Comparison of ENCODE assay signal across 20 cellular contexts in the genomic region with DNA sequence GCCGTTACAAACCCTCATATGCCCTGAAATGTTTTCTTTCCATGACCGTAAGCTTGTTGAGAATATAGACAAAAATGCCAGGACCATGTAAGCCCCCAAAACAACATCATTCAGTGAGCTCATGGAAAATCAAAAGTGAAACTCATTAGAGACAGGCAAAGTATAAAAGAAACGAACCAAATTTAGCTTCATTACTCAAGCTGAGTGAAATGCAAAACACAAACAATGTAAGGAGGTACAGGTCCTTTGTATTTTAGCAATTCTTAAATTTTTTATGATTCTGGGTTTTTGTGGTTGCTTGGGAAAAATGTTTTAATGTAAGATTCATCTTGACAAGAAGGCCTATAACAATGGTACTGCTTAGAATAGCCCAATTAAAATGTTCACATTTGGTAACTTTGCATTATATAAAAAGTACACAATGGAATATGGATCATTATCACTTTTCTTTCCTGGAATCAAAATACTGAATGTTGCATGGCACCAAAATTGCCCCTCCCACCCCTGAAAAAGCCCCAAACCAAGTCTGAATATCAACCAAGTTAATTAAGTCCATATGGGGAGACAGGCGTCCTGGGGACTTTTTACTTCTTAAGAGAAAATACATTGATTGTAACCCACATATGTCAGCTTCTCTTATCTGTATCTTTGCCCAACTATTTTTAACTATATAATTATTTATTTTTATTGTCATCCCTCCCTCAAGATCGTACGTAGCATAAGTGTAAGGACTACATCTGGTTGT.
DNase-seq lines count a peak whose midpoint lies in the region; ATAC-seq, FAIRE-seq and TF ChIP-seq lines count a peak whose summit lies in the region.
"Had no signal": no experiment of that assay in that cellular context is flagged by ENCODE, and none has a peak within 500 bp of the region (broad histone marks: within the 10 kb centered on the region; RNA-seq: fewer than 3 reads in every experiment).

No MANE protein-coding gene starts in this region.

- H3K4me3 ChIP-seq in SJSA1 (peak overlapping the region; percentile 21), fibroblast of the aortic adventitia (ENCODE audit: low read depth, low read length) (no peak overlapping the region), smooth muscle cell (no peak overlapping the region), pancreas (no peak overlapping the region)
- H3K4me3 ChIP-seq: GM23338, lower lobe of right lung, right atrium auricular region had no signal

- ATAC-seq in pancreas, result no peak
- ATAC-seq: GM23338, lower lobe of right lung had no signal

- no peaks in the 10 kb centered on the region for H4K20me1 ChIP-seq in smooth muscle cell (ENCODE audit: low read depth)

- peaks cover 31% of the 10 kb centered on the region for H3K4me1 ChIP-seq in SJSA1 (replicated peaks)
- no peaks in the 10 kb centered on the region for H3K4me1 ChIP-seq in smooth muscle cell (ENCODE audit: low read depth)
- no peaks in the 10 kb centered on the region for H3K4me1 ChIP-seq in pancreas
- H3K4me1 ChIP-seq: lower lobe of right lung, right atrium auricular region had no signal

- H3K9me3 ChIP-seq in SJSA1 (replicated peaks) (no peaks in the 10 kb centered on the region), smooth muscle cell (replicated peaks; ENCODE audit: low read depth) (no peaks in the 10 kb centered on the region), pancreas (no peaks in the 10 kb centered on the region)
- H3K9me3 ChIP-seq: lower lobe of right lung, right atrium auricular region had no signal

- peak overlapping the region; percentile 5 for H3K4me2 ChIP-seq in smooth muscle cell
- H3K4me2 ChIP-seq: GM23338 had no signal

- no peaks in the 10 kb centered on the region for H3K27me3 ChIP-seq in SJSA1 (replicated peaks)
- no peaks in the 10 kb centered on the region for H3K27me3 ChIP-seq in smooth muscle cell (ENCODE audit: low read depth)
- no peaks in the 10 kb centered on the region for H3K27me3 ChIP-seq in pancreas
- H3K27me3 ChIP-seq: right atrium auricular region had no signal

- peaks cover 9% of the 10 kb centered on the region for H3F3A ChIP-seq in smooth muscle cell (ENCODE audit: low read depth)

- no peak for TF ChIP-seq CTCF in fibroblast of the aortic adventitia (IDR thresholded peaks at IDR 0.05; ENCODE audit: insufficient read depth, low read length)
- no peak for TF ChIP-seq CTCF in smooth muscle cell (IDR thresholded peaks at IDR 0.05; ENCODE audit: borderline replicate concordance, insufficient read depth, poor library complexity, severe bottlenecking)
- TF ChIP-seq CTCF in pancreas (IDR thresholded peaks at IDR 0.05), result no peak

- DNase-seq in GM03348 (ENCODE audit: low spot score) (peak; percentile 13), SJSA1 (ENCODE audit: low read depth in 1 of 2, low spot score in 2 of 2) (peak in 1 of 2 experiments; percentile 70), fibroblast of the aortic adventitia (ENCODE audit: low read depth) (peak; percentile 46), smooth muscle cell (lab: John Stamatoyannopoulos, UW; ENCODE audit: unreplicated experiment) (no peak), head of caudate nucleus (no peak), NCI-H226 (no peak), pancreas (no peak)
- DNase-seq: activated CD4-positive, CD25-positive, alpha-beta regulatory T cell; activated effector memory CD4-positive, alpha-beta T cell treated with anti-CD3 and anti-CD28 coated beads, Interleukin-2, amount 50 U/mL, for 16 hours; CD4-positive, CD25-positive, alpha-beta regulatory T cell; foreskin melanocyte; lower lobe of right lung; NCI-H2081 treated with DMSO at 0.1 percent for 48 hours; NCI-H526 treated with DMSO at 0.1 percent for 48 hours; stimulated activated CD4-positive, alpha-beta T cell treated with anti-CD3 and anti-CD28 coated beads, Interleukin-2, amount 100 ng/mL, for 24 hours; substantia nigra; T-helper 1 cell had no signal

- H3K79me2 ChIP-seq in smooth muscle cell (ENCODE audit: low read depth), result no peaks in the 10 kb centered on the region

- intact Hi-C loops in head of caudate nucleus (cut with DNase I), result no loop called here
- intact Hi-C loops in pancreas (cut with DNase I), result no loop called here

- 59% methylated on average over 6 of the region's 6 CpGs for WGBS in smooth muscle cell (ENCODE audit: low lambda C conversion rate)
- 75 to 79% methylated on average over 6 of the region's 6 CpGs for WGBS in pancreas, 2 donors

- H3K9ac ChIP-seq in smooth muscle cell (ENCODE audit: low read depth), result no peak overlapping the region

- H3K36me3 ChIP-seq in SJSA1, result no peaks in the 10 kb centered on the region
- H3K36me3 ChIP-seq in smooth muscle cell (ENCODE audit: low read depth), result no peaks in the 10 kb centered on the region
- no peaks in the 10 kb centered on the region for H3K36me3 ChIP-seq in pancreas
- H3K36me3 ChIP-seq: lower lobe of right lung, right atrium auricular region had no signal

- no peak overlapping the region for H2AFZ ChIP-seq in smooth muscle cell (ENCODE audit: low read depth)
- H2AFZ ChIP-seq: GM23338 had no signal

- H3K27ac ChIP-seq in SJSA1 (peak overlapping the region; percentile 73), smooth muscle cell (ENCODE audit: low read depth) (peak overlapping the region; percentile 52), pancreas (no peak overlapping the region)
- H3K27ac ChIP-seq: lower lobe of right lung, right atrium auricular region had no signal

- no peak for FAIRE-seq in pancreas (lab: Jason Lieb, UNC)
- FAIRE-seq: HTR-8/SVneo had no signal

Comparison
In these comparisons a context has a peak if more than half of its experiments do, and no peak if none do; other contexts are left out.
1. DNase-seq: peak in GM03348 (single experiment) and fibroblast of the aortic adventitia (single experiment); none in smooth muscle cell (single experiment), head of caudate nucleus (0 of 42), NCI-H226 (single experiment) and pancreas (0 of 6).
2. H3K27ac ChIP-seq: peak in SJSA1 (single experiment) and smooth muscle cell (single experiment); none in pancreas (0 of 4).